Comparison of ENCODE assay signal across 10 cellular contexts in genomic region chr6:45687570-45687969, GRCh38.
DNase-seq lines count a peak whose midpoint lies in the region; ATAC-seq and TF ChIP-seq lines count a peak whose summit lies in the region.
"Had no signal": no experiment of that assay in that cellular context is flagged by ENCODE, and none has a peak within 500 bp of the region (broad histone marks: within the 10 kb centered on the region; RNA-seq: fewer than 3 reads in every experiment).

No MANE protein-coding gene starts in this region.

- H3K27ac ChIP-seq in lower lobe of right lung = no peak overlapping the region
- H3K27ac ChIP-seq: HL-60 had no signal

- H3K4me3 ChIP-seq in lower lobe of right lung = no peak overlapping the region

- H3K4me1 ChIP-seq in lower lobe of right lung = no peaks in the 10 kb centered on the region

- H3K36me3 ChIP-seq in lower lobe of right lung = no peaks in the 10 kb centered on the region

- H3K9me3 ChIP-seq in lower lobe of right lung = peaks cover under 1% of the 10 kb centered on the region

- ATAC-seq in GM18909 (IDR thresholded peaks at IDR 0.05; ENCODE audit: poor library complexity, unreplicated experiment) (peak; percentile 93), GM21717 (IDR thresholded peaks at IDR 0.05; ENCODE audit: unreplicated experiment) (peak; percentile 85), HG03280 (IDR thresholded peaks at IDR 0.05; ENCODE audit: unreplicated experiment) (peak; percentile 76), lower lobe of right lung (no peak), Right ventricle myocardium superior (ENCODE audit: poor library complexity) (no peak)

- intact Hi-C loops in lower lobe of right lung (cut with DNase I) = no loop called here
- intact Hi-C loops in Right ventricle myocardium superior (cut with DNase I) = no loop called here

- TF ChIP-seq CTCF in lower lobe of right lung (IDR thresholded peaks at IDR 0.05) = no peak

- H3K27me3 ChIP-seq in lower lobe of right lung (ENCODE audit: low read depth) = no peaks in the 10 kb centered on the region

- peak; percentile 92 for DNase-seq in kidney tubule cell (ENCODE audit: low spot score)
- no peak for DNase-seq in C1 segment of cervical spinal cord (lab: John Stamatoyannopoulos, UW)
- no peak for DNase-seq in GM19240 (ENCODE audit: insufficient read length, low spot score)
- no peak for DNase-seq in lower lobe of right lung
- no peak for DNase-seq in Right ventricle myocardium superior
- DNase-seq: NCI-H2029 had no signal

Comparison
In these comparisons a context has a peak if more than half of its experiments do, and no peak if none do; other contexts are left out.
1. ATAC-seq: peak in GM18909 (single experiment), GM21717 (single experiment) and HG03280 (single experiment); none in lower lobe of right lung (0 of 2) and Right ventricle myocardium superior (single experiment).